8 cellular contexts compared by ENCODE assay signal in genomic region chr16:1812732-1813163, GRCh38. TPM values are rescaled to one million over a fixed set of nuclear protein-coding genes. Genes with fewer than 3 reads are reported as not detected.
DNase-seq lines count a peak whose midpoint lies in the region; ATAC-seq and TF ChIP-seq lines count a peak whose summit lies in the region.

No MANE protein-coding gene starts in this region.

- H3K4me1 Mint-ChIP-seq in WTC11: no peaks in the 10 kb centered on the region

- H3K36me3 ChIP-seq in lung (ENCODE audit: control insufficient read depth in 2 of 2, insufficient read depth in 2 of 2, low read length in 2 of 2): peaks cover 5 to 43% of the 10 kb centered on the region in 2 donors

- DNase-seq in EH (ENCODE audit: low read depth) (peak; percentile 60), NCI-H1417 (lab: John Stamatoyannopoulos, UW) (peak; percentile 77 to 89 (median 81)), WTC11 (ENCODE audit: low spot score) (peak; percentile 70), choroid plexus epithelial cell (ENCODE audit: low read depth) (peak; percentile 84), lung (ENCODE audit: low spot score) (peak; percentile 78)
- peak; percentile 72 for DNase-seq in stimulated activated CD8-positive, alpha-beta memory T cell treated with anti-CD3 and anti-CD28 coated beads, Interleukin-4, amount 100 ng/mL, for 48 hours

- ATAC-seq in WTC11 (peak; percentile 61), lung (ENCODE audit: insufficient read depth, low FRiP score) (peak; percentile 89), GM21526 (IDR thresholded peaks at IDR 0.05; ENCODE audit: low FRiP score, unreplicated experiment) (no peak), GM18868 (IDR thresholded peaks at IDR 0.05; ENCODE audit: unreplicated experiment) (no peak)

- no peaks in the 10 kb centered on the region for H3K27me3 ChIP-seq in lung (ENCODE audit: control insufficient read depth, insufficient read depth)

- H3K4me1 ChIP-seq in lung (ENCODE audit: control insufficient read depth in 2 of 2, insufficient read depth in 2 of 2, low read length in 2 of 2): no peaks in the 10 kb centered on the region

- POLR2A ChIA-PET in WTC11 (lab: Charles Lee): no interaction called here

- peaks cover 7% of the 10 kb centered on the region for H3K36me3 Mint-ChIP-seq in WTC11

- TF ChIP-seq CTCF in WTC11 (IDR thresholded peaks at IDR 0.05) (no peak; the same call in 1 of the 2 replicates), choroid plexus epithelial cell (conservative IDR thresholded peaks at IDR 0.05; ENCODE audit: low read depth, low read length) (peak; percentile 76), lung (IDR thresholded peaks at IDR 0.05; ENCODE audit: control extremely low read depth, extremely low read depth) (peak; percentile 30)

- H3K4me3 ChIP-seq in choroid plexus epithelial cell (ENCODE audit: low read depth, low read length) (no peak overlapping the region), lung (no peak overlapping the region)

- CTCF ChIA-PET in WTC11 (lab: Charles Lee): interaction anchor here (0.6 to 2.3 kb wide), 7 partner anchors 11 to 191 kb away, joined by 3 to 16 read pairs (median 5); no protein-coding TSS in a partner anchor

- H3K9me3 Mint-ChIP-seq in WTC11: no peaks in the 10 kb centered on the region

- H3K27ac Mint-ChIP-seq in WTC11: no peak overlapping the region

- H3K27me3 Mint-ChIP-seq in WTC11 (ENCODE audit: low read depth): no peaks in the 10 kb centered on the region

- WGBS in lung, 2 donors: 25 to 30% methylated on average over 17 of the region's 17 CpGs

- no peaks in the 10 kb centered on the region for H3K9me3 ChIP-seq in lung (ENCODE audit: control insufficient read depth in 2 of 2, insufficient read depth in 1 of 2, low read length in 1 of 2)

- H3K27ac ChIP-seq in lung (ENCODE audit: low read depth in 1 of 2, low read length in 1 of 2): no peak overlapping the region

- no peak overlapping the region for H3K4me3 Mint-ChIP-seq in WTC11

TF ChIP-seq in WTC11, 78 proteins besides CTCF, POLR2A, EP300 and RAD21:
- TF ChIP-seq AFF4 (CRISPR knock-in tag; IDR thresholded peaks at IDR 0.05; ENCODE audit: borderline replicate concordance) (no peak), MAX (CRISPR knock-in tag; IDR thresholded peaks at IDR 0.05) (no peak), E2F4 (CRISPR knock-in tag; IDR thresholded peaks at IDR 0.05; ENCODE audit: borderline replicate concordance, low read depth) (no peak), ZNF425 (CRISPR knock-in tag; conservative IDR thresholded peaks at IDR 0.05) (no peak), ERG (CRISPR knock-in tag; IDR thresholded peaks at IDR 0.05) (no peak), SMAD3 (CRISPR knock-in tag; IDR thresholded peaks at IDR 0.05; ENCODE audit: borderline replicate concordance) (no peak), HMGXB4 (CRISPR knock-in tag; IDR thresholded peaks at IDR 0.05) (no peak)
TF ChIP-seq in WTC11: peak in this region for 0.

RNA-seq across cellular contexts. Expression of gene HAGH, which starts 13.9 kb away (rescaled TPM):
- total RNA-seq in WTC11 (2021) (36.0 to 43.1 TPM (median 38.2 TPM) in 3 replicates), lung (10 to 100 TPM; 51.2 to 69.3 TPM)
- polyA plus RNA-seq in lung: 10 to 100 TPM; 91.2 to 99.7 TPM

RNA-seq across cellular contexts. Expression of gene FAHD1, which starts 14.3 kb away (rescaled TPM):
- total RNA-seq in WTC11 (2021) (14.3 to 19.5 TPM (median 19.4 TPM) in 3 replicates), lung (10 to 100 TPM; 24.5 to 26.8 TPM)
- polyA plus RNA-seq in lung: 10 to 100 TPM; 17.2 to 32.1 TPM

RNA-seq across cellular contexts. Expression of gene IGFALS, which starts 19.2 kb away (rescaled TPM):
- total RNA-seq in WTC11 (2021) (not detected in 3 replicates), lung (1 to 10 TPM; 1.4 to 4.4 TPM)
- 1 to 10 TPM; 1.2 to 1.7 TPM for polyA plus RNA-seq in lung

RNA-seq across cellular contexts. Expression of gene NUBP2, which starts 30.0 kb away (rescaled TPM):
- total RNA-seq in WTC11 (2021): 76.4 to 89.2 TPM (median 77.6 TPM) in 3 replicates
- total RNA-seq in lung: 10 to 100 TPM; 38.9 to 64.2 TPM
- 10 to 100 TPM; 67.1 to 70.2 TPM for polyA plus RNA-seq in lung

RNA-seq across cellular contexts. Expression of gene SPSB3, which starts 30.4 kb away (rescaled TPM):
- total RNA-seq in WTC11 (2021) (27.2 to 32.8 TPM (median 28.4 TPM) in 3 replicates), lung (10 to 100 TPM; 39.8 to 55.3 TPM)
- polyA plus RNA-seq in lung: 10 to 100 TPM; 46.5 to 76.1 TPM

Comparison
In these comparisons a context has a peak if more than half of its experiments do, and no peak if none do; other contexts are left out.
1. ATAC-seq: peak in WTC11 (single experiment) and lung (single experiment); none in GM21526 (single experiment) and GM18868 (single experiment).
2. Peak in every context shown above with its lines, with median percentiles within 50 percentile points of each other: DNase-seq.